Comparison of ENCODE assay signal across 1 cellular context in the genomic region with DNA sequence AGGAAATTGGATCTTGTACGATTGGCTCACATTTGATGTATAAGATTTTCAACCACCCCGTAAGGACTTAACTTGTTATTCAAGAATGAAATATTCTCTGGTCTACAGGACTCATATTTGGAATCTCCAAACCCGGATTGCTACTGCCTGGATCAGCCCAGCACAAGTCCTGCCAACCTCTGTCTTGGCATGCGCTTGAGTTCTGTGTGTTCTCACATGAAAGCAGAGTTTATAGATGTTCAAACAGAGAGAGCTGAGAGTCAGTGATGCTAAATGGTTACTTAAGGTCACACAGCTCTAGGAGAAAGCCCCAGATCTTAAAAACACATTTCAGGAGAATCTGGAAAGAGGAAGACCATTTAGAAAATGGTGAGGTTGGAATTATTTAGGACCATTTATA.
TF ChIP-seq lines count a peak whose summit lies in the region.

No MANE protein-coding gene starts in this region.

TF ChIP-seq in HepG2, 621 proteins besides CTCF, POLR2A, EP300 and RAD21 (continued from another document):
- TF ChIP-seq, protein P1, sequence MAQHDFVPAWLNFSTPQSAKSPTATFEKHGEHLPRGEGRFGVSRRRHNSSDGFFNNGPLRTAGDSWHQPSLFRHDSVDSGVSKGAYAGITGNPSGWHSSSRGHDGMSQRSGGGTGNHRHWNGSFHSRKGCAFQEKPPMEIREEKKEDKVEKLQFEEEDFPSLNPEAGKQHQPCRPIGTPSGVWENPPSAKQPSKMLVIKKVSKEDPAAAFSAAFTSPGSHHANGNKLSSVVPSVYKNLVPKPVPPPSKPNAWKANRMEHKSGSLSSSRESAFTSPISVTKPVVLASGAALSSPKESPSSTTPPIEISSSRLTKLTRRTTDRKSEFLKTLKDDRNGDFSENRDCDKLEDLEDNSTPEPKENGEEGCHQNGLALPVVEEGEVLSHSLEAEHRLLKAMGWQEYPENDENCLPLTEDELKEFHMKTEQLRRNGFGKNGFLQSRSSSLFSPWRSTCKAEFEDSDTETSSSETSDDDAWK (CRISPR knock-in tag; IDR thresholded peaks at IDR 0.05) = no peak
- TF ChIP-seq ZNF121 (CRISPR knock-in tag; IDR thresholded peaks at IDR 0.05) (no peak), ZNF567 (CRISPR knock-in tag; IDR thresholded peaks at IDR 0.05; ENCODE audit: borderline replicate concordance) (no peak), ZNF33B (CRISPR knock-in tag; IDR thresholded peaks at IDR 0.05) (no peak), ZNF7 (CRISPR knock-in tag; IDR thresholded peaks at IDR 0.05) (no peak), ZNF607 (CRISPR knock-in tag; IDR thresholded peaks at IDR 0.05; ENCODE audit: borderline replicate concordance) (no peak), NFIC (IDR thresholded peaks at IDR 0.05; ENCODE audit: low read length) (no peak), SAP130 (CRISPR knock-in tag; IDR thresholded peaks at IDR 0.05; ENCODE audit: low read depth) (no peak), GTF3A (CRISPR knock-in tag; conservative IDR thresholded peaks at IDR 0.05) (no peak), ZNF10 (CRISPR knock-in tag; IDR thresholded peaks at IDR 0.05; ENCODE audit: borderline replicate concordance, low read depth) (no peak), REST (IDR thresholded peaks at IDR 0.05; ENCODE audit: borderline replicate concordance in 1 of 2, low read depth in 1 of 2, low read length in 2 of 2) (no peak), ZNF24 (IDR thresholded peaks at IDR 0.05) (no peak), ZNF431 (CRISPR knock-in tag; IDR thresholded peaks at IDR 0.05; ENCODE audit: borderline replicate concordance, low read depth) (no peak), ZNF557 (CRISPR knock-in tag; IDR thresholded peaks at IDR 0.05) (no peak)
- TF ChIP-seq, protein P2, sequence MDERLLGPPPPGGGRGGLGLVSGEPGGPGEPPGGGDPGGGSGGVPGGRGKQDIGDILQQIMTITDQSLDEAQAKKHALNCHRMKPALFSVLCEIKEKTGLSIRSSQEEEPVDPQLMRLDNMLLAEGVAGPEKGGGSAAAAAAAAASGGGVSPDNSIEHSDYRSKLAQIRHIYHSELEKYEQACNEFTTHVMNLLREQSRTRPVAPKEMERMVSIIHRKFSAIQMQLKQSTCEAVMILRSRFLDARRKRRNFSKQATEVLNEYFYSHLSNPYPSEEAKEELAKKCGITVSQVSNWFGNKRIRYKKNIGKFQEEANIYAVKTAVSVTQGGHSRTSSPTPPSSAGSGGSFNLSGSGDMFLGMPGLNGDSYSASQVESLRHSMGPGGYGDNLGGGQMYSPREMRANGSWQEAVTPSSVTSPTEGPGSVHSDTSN (CRISPR knock-in tag; IDR thresholded peaks at IDR 0.05) = no peak
